Comparison of ENCODE assay signal across 8 cellular contexts in genomic region chr12:48817957-48818830, GRCh38. TPM values are rescaled to one million over a fixed set of nuclear protein-coding genes. Genes with fewer than 3 reads are reported as not detected.
DNase-seq lines count a peak whose midpoint lies in the region; ATAC-seq, FAIRE-seq and TF ChIP-seq lines count a peak whose summit lies in the region.

TSS of gene CACNB3 (plus strand) at chr12:48818496. CDS start at chr12:48818930, 434 bp downstream.

- no peak for FAIRE-seq in A549 (lab: Jason Lieb, UNC)

- peak within 1 kb of the TSS; percentile 90 for H3K4me2 ChIP-seq in A549

- TF ChIP-seq CTCF in A549 (IDR thresholded peaks at IDR 0.05) = no peak

- peak; percentile 44 for TF ChIP-seq POLR2A in A549 (IDR thresholded peaks at IDR 0.05; ENCODE audit: low read length)

- 3% methylated on average over 33 of the region's 78 CpGs for WGBS in A549 (ENCODE audit: missing lambda C conversion rate)

- DNase-seq in A549 (ENCODE audit: low read depth in 1 of 2, low spot score in 1 of 2) (peak; percentile 55 to 70), NCI-H1930 (lab: John Stamatoyannopoulos, UW) (peak; percentile 65 to 73), caudate nucleus (lab: John Stamatoyannopoulos, UW) (peak in 49 of 61 donors; percentile 16 to 84 (median 49)), kidney tubule cell (ENCODE audit: low spot score) (peak; percentile 78), SKM-1 (lab: John Stamatoyannopoulos, UW; ENCODE audit: unreplicated experiment) (no peak)
- DNase-seq in stimulated activated CD4-positive, alpha-beta T cell treated with anti-CD3 and anti-CD28 coated beads, Interleukin-1b, Interleukin-23, amount 100 ng/mL, for 24 hours (ENCODE audit: low read depth in 4 of 4, low spot score in 1 of 4) = peak; percentile 38 to 72 (median 61)

- POLR2A ChIA-PET in A549 (lab: Yijun Ruan, JAX) = interaction anchor here (0.8 kb wide), 1 partner anchor 34 kb away, joined by 3 read pairs; the partner anchor contains the start of gene DDX23

- no peak for TF ChIP-seq EP300 in A549 (IDR thresholded peaks at IDR 0.05)

- peak within 1 kb of the TSS; percentile 74 for H3K4me3 ChIP-seq in A549

- CTCF ChIA-PET in A549 (lab: Yijun Ruan, JAX) = interaction anchor here (1.8 to 12.6 kb wide), 4 partner anchors 13 to 65 kb away, joined by 9 to 230 read pairs (median 146); partner anchors contain the start of genes ADCY6 and DDX23

- no peak; a peak in 1 of 5 replicates for TF ChIP-seq RAD21 in A549 (conservative IDR thresholded peaks at IDR 0.05 in 1 of 2, IDR thresholded peaks at IDR 0.05 in 1 of 2)

- peaks cover 22% of the 10 kb centered on the region for H3K4me1 ChIP-seq in A549

- ATAC-seq in A549 = peak; percentile 21 to 54; a peak in 4 of 6 replicates
- ATAC-seq in GM19023 (IDR thresholded peaks at IDR 0.05; ENCODE audit: unreplicated experiment) = peak; percentile 34
- peak; percentile 57 to 64 for ATAC-seq in activated CD4-positive, CD25-positive, alpha-beta regulatory T cell treated with anti-CD3 and anti-CD28 coated beads, Interleukin-2, amount 50 U/mL, for 24 hours

- peak within 1 kb of the TSS; percentile 76 to 87 for H3K27ac ChIP-seq in A549
- no peak within 1 kb of the TSS for H3K27ac ChIP-seq in caudate nucleus (ENCODE audit: low read depth, low read length)

- H3K9me3 ChIP-seq in A549 = no peaks in the 10 kb centered on the region

TF ChIP-seq in A549, 52 proteins besides CTCF, POLR2A, EP300 and RAD21:
- TF ChIP-seq PBX3 (IDR thresholded peaks at IDR 0.05) (peak; percentile 13; the same call in 1 of the 2 replicates), MAX (IDR thresholded peaks at IDR 0.05) (peak; percentile 21; the same call in 1 of the 2 replicates), ZSCAN20 (CRISPR knock-in tag; IDR thresholded peaks at IDR 0.05) (no peak)

RNA-seq across cellular contexts. Expression of gene CACNB3, which starts in this region (rescaled TPM):
- polyA plus RNA-seq in A549 (2011; rRNA removed) (12.9 and 15.4 TPM in 2 replicates), A549 (2017; fragmentation: RNase III; extraction: RNeasy Plus Mini Kit Qiagen cat#74134 plus additional on column Dnase treatment) (17.2 to 25.8 TPM (median 23.9 TPM) in 3 replicates)
- polyA plus RNA-seq in A549 (2012; cell fraction: cytosol; rRNA removed) = 15.7 and 22.0 TPM in 2 replicates
- 46.7 and 47.9 TPM in 2 replicates for polyA plus RNA-seq in A549 (2012; cell fraction: nucleus; rRNA removed)
- polyA minus RNA-seq in A549 (2011; rRNA and poly(A)+ RNA removed) = 20.3 and 25.5 TPM in 2 replicates
